16 cellular contexts compared by ENCODE assay signal in genomic region chr2:192123847-192124246, GRCh38.
A peak's percentile ranks its signal among the peaks of the same experiment; 100 is the strongest.
DNase-seq lines count a peak whose midpoint lies in the region; ATAC-seq and TF ChIP-seq lines count a peak whose summit lies in the region.
"Had no signal": no experiment of that assay in that cellular context is flagged by ENCODE, and none has a peak within 500 bp of the region (broad histone marks: within the 10 kb centered on the region; RNA-seq: fewer than 3 reads in every experiment).

No MANE protein-coding gene starts in this region.

- H3K4me1 Mint-ChIP-seq in effector memory CD8-positive, alpha-beta T cell (ENCODE audit: low read depth in 2 of 2) = no peaks in the 10 kb centered on the region
- no peaks in the 10 kb centered on the region for H3K4me1 Mint-ChIP-seq in activated naive CD4-positive, alpha-beta T cell treated with anti-CD3 and anti-CD28 coated beads, Interleukin-2, amount 10 ng/mL, durations not matched to agents 7 days and 5 days

- CTCF ChIA-PET in activated naive CD4-positive, alpha-beta T cell treated with anti-CD3 and anti-CD28 coated beads, Interleukin-2, amount 10 ng/mL, durations not matched to agents 7 days and 5 days (lab: Charles Lee) = interaction anchor here (0.6 kb wide), 1 partner anchor 558 kb away, joined by 4 read pairs; no protein-coding TSS in a partner anchor

- H3K36me3 Mint-ChIP-seq in effector memory CD8-positive, alpha-beta T cell (ENCODE audit: insufficient read depth) = peaks cover 3% of the 10 kb centered on the region
- H3K36me3 Mint-ChIP-seq in activated naive CD4-positive, alpha-beta T cell treated with anti-CD3 and anti-CD28 coated beads, Interleukin-2, amount 10 ng/mL, durations not matched to agents 7 days and 5 days = no peaks in the 10 kb centered on the region

- no peak overlapping the region for H3K27ac Mint-ChIP-seq in effector memory CD8-positive, alpha-beta T cell
- H3K27ac Mint-ChIP-seq in activated naive CD4-positive, alpha-beta T cell treated with anti-CD3 and anti-CD28 coated beads, Interleukin-2, amount 10 ng/mL, durations not matched to agents 7 days and 5 days = no peak overlapping the region

- H3K27me3 Mint-ChIP-seq in effector memory CD8-positive, alpha-beta T cell = peaks cover 5 to 36% of the 10 kb centered on the region in 2 donors
- H3K27me3 Mint-ChIP-seq in activated naive CD4-positive, alpha-beta T cell treated with anti-CD3 and anti-CD28 coated beads, Interleukin-2, amount 10 ng/mL, durations not matched to agents 7 days and 5 days = no peaks in the 10 kb centered on the region

- no peak for TF ChIP-seq CTCF in fibroblast of the aortic adventitia (IDR thresholded peaks at IDR 0.05; ENCODE audit: insufficient read depth, low read length)

- ATAC-seq in effector memory CD8-positive, alpha-beta T cell (replicated peaks) = no peak
- ATAC-seq: body of pancreas had no signal

- H3K4me3 ChIP-seq in fibroblast of the aortic adventitia (ENCODE audit: low read depth, low read length) = no peak overlapping the region
- H3K4me3 ChIP-seq: body of pancreas, SJCRH30, uterus had no signal

- H3K9me3 Mint-ChIP-seq in effector memory CD8-positive, alpha-beta T cell = no peaks in the 10 kb centered on the region
- no peaks in the 10 kb centered on the region for H3K9me3 Mint-ChIP-seq in activated naive CD4-positive, alpha-beta T cell treated with anti-CD3 and anti-CD28 coated beads, Interleukin-2, amount 10 ng/mL, durations not matched to agents 7 days and 5 days

- DNase-seq in AG08395 (ENCODE audit: low spot score) (peak; percentile 18), NCI-H446 (lab: John Stamatoyannopoulos, UW) (peak; percentile 17 to 48), fibroblast of the aortic adventitia (ENCODE audit: low read depth) (peak; percentile 72), pons (ENCODE audit: low spot score) (peak; percentile 74), HuH-7.5 (ENCODE audit: low spot score) (no peak), NK-92 (lab: John Stamatoyannopoulos, UW; ENCODE audit: unreplicated experiment) (no peak)
- no peak for DNase-seq in effector memory CD8-positive, alpha-beta T cell
- no peak for DNase-seq in activated naive CD4-positive, alpha-beta T cell treated with anti-CD3 and anti-CD28 coated beads, Interleukin-2, amount 10 ng/mL, durations not matched to agents 7 days and 5 days
- DNase-seq: activated CD8-positive, alpha-beta memory T cell treated with anti-CD3 and anti-CD28 coated beads, Interleukin-2, amount 50 U/mL, for 48 hours; activated naive CD4-positive, alpha-beta T cell treated with Interleukin-2 at 50 U/mL for 16 hours; body of pancreas; COR-L47; NCI-H2227 treated with DMSO at 0.1 percent for 48 hours; SJCRH30; stimulated activated naive CD4-positive, alpha-beta T cell treated with Interleukin-2 at 50 U/mL for 16 hours; uterus had no signal

- no peak overlapping the region for H3K4me3 Mint-ChIP-seq in effector memory CD8-positive, alpha-beta T cell
- no peak overlapping the region for H3K4me3 Mint-ChIP-seq in activated naive CD4-positive, alpha-beta T cell treated with anti-CD3 and anti-CD28 coated beads, Interleukin-2, amount 10 ng/mL, durations not matched to agents 7 days and 5 days

Comparison
In these comparisons a context has a peak if more than half of its experiments do, and no peak if none do; other contexts are left out.
1. DNase-seq: peak in AG08395 (single experiment), NCI-H446 (2 of 2), fibroblast of the aortic adventitia (single experiment) and pons (single experiment); none in effector memory CD8-positive, alpha-beta T cell (0 of 3), HuH-7.5 (single experiment), activated naive CD4-positive, alpha-beta T cell treated with anti-CD3 and anti-CD28 coated beads, Interleukin-2, amount 10 ng/mL, durations not matched to agents 7 days and 5 days (single experiment) and NK-92 (single experiment).